Comparison of ENCODE assay signal across 2 cellular contexts in genomic region chr17:39899215-39899614, GRCh38.
TF ChIP-seq lines count a peak whose summit lies in the region.

No MANE protein-coding gene starts in this region.

TF ChIP-seq in GM12878, 131 proteins besides CTCF, POLR2A, EP300 and RAD21 (continues in another document):
- TF ChIP-seq MTA3 (IDR thresholded peaks at IDR 0.05; ENCODE audit: borderline replicate concordance, low read length) (no peak), YY1 (IDR thresholded peaks at IDR 0.05; ENCODE audit: low read depth, low read length) (no peak), NBN (IDR thresholded peaks at IDR 0.05) (no peak), NFIC (IDR thresholded peaks at IDR 0.05; ENCODE audit: low read depth, low read length) (no peak), ZZZ3 (IDR thresholded peaks at IDR 0.05; ENCODE audit: control insufficient read depth, insufficient read length, low read depth) (no peak), JUND (IDR thresholded peaks at IDR 0.05; ENCODE audit: low read depth, low read length) (no peak), ZBED1 (IDR thresholded peaks at IDR 0.05; ENCODE audit: borderline replicate concordance) (no peak), STAT3 (IDR thresholded peaks at IDR 0.05; ENCODE audit: low read depth, low read length) (no peak), IRF5 (IDR thresholded peaks at IDR 0.05; ENCODE audit: borderline replicate concordance) (no peak), RB1 (IDR thresholded peaks at IDR 0.05; ENCODE audit: borderline replicate concordance) (no peak), MYC (IDR thresholded peaks at IDR 0.05; ENCODE audit: insufficient read depth, insufficient read length, insufficient replicate concordance, low read length, severe bottlenecking) (no peak)
- TF ChIP-seq, protein P1, sequence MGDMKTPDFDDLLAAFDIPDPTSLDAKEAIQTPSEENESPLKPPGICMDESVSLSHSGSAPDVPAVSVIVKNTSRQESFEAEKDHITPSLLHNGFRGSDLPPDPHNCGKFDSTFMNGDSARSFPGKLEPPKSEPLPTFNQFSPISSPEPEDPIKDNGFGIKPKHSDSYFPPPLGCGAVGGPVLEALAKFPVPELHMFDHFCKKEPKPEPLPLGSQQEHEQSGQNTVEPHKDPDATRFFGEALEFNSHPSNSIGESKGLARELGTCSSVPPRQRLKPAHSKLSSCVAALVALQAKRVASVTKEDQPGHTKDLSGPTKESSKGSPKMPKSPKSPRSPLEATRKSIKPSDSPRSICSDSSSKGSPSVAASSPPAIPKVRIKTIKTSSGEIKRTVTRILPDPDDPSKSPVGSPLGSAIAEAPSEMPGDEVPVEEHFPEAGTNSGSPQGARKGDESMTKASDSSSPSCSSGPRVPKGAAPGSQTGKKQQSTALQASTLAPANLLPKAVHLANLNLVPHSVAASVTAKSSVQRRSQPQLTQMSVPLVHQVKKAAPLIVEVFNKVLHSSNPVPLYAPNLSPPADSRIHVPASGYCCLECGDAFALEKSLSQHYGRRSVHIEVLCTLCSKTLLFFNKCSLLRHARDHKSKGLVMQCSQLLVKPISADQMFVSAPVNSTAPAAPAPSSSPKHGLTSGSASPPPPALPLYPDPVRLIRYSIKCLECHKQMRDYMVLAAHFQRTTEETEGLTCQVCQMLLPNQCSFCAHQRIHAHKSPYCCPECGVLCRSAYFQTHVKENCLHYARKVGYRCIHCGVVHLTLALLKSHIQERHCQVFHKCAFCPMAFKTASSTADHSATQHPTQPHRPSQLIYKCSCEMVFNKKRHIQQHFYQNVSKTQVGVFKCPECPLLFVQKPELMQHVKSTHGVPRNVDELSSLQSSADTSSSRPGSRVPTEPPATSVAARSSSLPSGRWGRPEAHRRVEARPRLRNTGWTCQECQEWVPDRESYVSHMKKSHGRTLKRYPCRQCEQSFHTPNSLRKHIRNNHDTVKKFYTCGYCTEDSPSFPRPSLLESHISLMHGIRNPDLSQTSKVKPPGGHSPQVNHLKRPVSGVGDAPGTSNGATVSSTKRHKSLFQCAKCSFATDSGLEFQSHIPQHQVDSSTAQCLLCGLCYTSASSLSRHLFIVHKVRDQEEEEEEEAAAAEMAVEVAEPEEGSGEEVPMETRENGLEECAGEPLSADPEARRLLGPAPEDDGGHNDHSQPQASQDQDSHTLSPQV (IDR thresholded peaks at IDR 0.05) = no peak
- TF ChIP-seq, protein P2, sequence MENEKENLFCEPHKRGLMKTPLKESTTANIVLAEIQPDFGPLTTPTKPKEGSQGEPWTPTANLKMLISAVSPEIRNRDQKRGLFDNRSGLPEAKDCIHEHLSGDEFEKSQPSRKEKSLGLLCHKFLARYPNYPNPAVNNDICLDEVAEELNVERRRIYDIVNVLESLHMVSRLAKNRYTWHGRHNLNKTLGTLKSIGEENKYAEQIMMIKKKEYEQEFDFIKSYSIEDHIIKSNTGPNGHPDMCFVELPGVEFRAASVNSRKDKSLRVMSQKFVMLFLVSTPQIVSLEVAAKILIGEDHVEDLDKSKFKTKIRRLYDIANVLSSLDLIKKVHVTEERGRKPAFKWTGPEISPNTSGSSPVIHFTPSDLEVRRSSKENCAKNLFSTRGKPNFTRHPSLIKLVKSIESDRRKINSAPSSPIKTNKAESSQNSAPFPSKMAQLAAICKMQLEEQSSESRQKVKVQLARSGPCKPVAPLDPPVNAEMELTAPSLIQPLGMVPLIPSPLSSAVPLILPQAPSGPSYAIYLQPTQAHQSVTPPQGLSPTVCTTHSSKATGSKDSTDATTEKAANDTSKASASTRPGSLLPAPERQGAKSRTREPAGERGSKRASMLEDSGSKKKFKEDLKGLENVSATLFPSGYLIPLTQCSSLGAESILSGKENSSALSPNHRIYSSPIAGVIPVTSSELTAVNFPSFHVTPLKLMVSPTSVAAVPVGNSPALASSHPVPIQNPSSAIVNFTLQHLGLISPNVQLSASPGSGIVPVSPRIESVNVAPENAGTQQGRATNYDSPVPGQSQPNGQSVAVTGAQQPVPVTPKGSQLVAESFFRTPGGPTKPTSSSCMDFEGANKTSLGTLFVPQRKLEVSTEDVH (IDR thresholded peaks at IDR 0.05; ENCODE audit: low read depth, partially characterized antibody) = no peak
- TF ChIP-seq, protein P3, sequence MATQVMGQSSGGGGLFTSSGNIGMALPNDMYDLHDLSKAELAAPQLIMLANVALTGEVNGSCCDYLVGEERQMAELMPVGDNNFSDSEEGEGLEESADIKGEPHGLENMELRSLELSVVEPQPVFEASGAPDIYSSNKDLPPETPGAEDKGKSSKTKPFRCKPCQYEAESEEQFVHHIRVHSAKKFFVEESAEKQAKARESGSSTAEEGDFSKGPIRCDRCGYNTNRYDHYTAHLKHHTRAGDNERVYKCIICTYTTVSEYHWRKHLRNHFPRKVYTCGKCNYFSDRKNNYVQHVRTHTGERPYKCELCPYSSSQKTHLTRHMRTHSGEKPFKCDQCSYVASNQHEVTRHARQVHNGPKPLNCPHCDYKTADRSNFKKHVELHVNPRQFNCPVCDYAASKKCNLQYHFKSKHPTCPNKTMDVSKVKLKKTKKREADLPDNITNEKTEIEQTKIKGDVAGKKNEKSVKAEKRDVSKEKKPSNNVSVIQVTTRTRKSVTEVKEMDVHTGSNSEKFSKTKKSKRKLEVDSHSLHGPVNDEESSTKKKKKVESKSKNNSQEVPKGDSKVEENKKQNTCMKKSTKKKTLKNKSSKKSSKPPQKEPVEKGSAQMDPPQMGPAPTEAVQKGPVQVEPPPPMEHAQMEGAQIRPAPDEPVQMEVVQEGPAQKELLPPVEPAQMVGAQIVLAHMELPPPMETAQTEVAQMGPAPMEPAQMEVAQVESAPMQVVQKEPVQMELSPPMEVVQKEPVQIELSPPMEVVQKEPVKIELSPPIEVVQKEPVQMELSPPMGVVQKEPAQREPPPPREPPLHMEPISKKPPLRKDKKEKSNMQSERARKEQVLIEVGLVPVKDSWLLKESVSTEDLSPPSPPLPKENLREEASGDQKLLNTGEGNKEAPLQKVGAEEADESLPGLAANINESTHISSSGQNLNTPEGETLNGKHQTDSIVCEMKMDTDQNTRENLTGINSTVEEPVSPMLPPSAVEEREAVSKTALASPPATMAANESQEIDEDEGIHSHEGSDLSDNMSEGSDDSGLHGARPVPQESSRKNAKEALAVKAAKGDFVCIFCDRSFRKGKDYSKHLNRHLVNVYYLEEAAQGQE (IDR thresholded peaks at IDR 0.05; ENCODE audit: low read depth, low read length) = no peak

TF ChIP-seq in SK-N-SH treated with all-trans-retinoic acid at 6 μM for 48 hours, 23 proteins besides CTCF, POLR2A, EP300 and RAD21:
- TF ChIP-seq ZNF565 (CRISPR knock-in tag; conservative IDR thresholded peaks at IDR 0.05; ENCODE audit: low read depth) (no peak), GLIS3 (CRISPR knock-in tag; IDR thresholded peaks at IDR 0.05) (no peak), OSR1 (CRISPR knock-in tag; IDR thresholded peaks at IDR 0.05) (no peak)
- TF ChIP-seq, protein P4, sequence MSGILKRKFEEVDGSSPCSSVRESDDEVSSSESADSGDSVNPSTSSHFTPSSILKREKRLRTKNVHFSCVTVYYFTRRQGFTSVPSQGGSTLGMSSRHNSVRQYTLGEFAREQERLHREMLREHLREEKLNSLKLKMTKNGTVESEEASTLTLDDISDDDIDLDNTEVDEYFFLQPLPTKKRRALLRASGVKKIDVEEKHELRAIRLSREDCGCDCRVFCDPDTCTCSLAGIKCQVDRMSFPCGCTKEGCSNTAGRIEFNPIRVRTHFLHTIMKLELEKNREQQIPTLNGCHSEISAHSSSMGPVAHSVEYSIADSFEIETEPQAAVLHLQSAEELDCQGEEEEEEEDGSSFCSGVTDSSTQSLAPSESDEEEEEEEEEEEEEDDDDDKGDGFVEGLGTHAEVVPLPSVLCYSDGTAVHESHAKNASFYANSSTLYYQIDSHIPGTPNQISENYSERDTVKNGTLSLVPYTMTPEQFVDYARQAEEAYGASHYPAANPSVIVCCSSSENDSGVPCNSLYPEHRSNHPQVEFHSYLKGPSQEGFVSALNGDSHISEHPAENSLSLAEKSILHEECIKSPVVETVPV (CRISPR knock-in tag; IDR thresholded peaks at IDR 0.05) = no peak
TF ChIP-seq in SK-N-SH treated with all-trans-retinoic acid at 6 μM for 48 hours: peak in this region for 0.
